In the genomic region with DNA sequence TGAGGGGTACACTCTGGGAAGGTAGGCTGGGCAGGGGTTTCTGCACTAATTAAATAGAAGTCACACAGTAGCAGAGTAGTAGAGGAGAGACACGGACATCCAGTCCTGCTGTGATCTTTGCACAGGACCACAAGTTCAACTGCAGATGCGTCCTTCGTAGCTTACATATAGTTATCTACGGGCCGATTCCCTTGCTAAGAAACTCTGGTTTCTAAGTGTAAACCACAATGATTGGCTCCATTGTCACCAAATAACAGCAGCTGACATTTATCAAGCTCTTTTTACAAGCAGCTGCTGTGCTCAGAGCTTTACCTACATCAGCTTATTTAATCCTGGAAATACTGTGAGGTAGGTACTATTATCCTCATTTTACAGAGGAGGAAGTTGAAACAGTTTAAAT, we compare ENCODE assay signal across 17 cellular contexts. TPM values are rescaled to one million over a fixed set of nuclear protein-coding genes. Genes with fewer than 3 reads are reported as not detected.
DNase-seq lines count a peak whose midpoint lies in the region; ATAC-seq and TF ChIP-seq lines count a peak whose summit lies in the region.
"Had no signal": no experiment of that assay in that cellular context is flagged by ENCODE, and none has a peak within 500 bp of the region (broad histone marks: within the 10 kb centered on the region; RNA-seq: fewer than 3 reads in every experiment).

No MANE protein-coding gene starts in this region.

- in situ Hi-C loops in ACHN (cut with HindIII; ENCODE audit: low pct_ligation_motif_present, low pct_unique_long_range_greater_than_20kb, low sequenced_read_pairs), result no loop called here

- H3K36me3 ChIP-seq in SJCRH30 (no peaks in the 10 kb centered on the region), prostate gland (peaks cover 0 to 6% of the 10 kb centered on the region in 2 donors)
- H3K36me3 ChIP-seq: adrenal gland, left lung had no signal

- DNase-seq in SJCRH30 (peak; percentile 60 to 87), erythroblast (lab: John Stamatoyannopoulos, UW) (peak; percentile 24 to 26), prostate gland (ENCODE audit: low spot score) (no peak), ACHN (no peak), HK-2 (ENCODE audit: unreplicated experiment) (no peak)
- no peak for DNase-seq in activated CD4-positive, alpha-beta T cell treated with anti-CD3 and anti-CD28 coated beads, Interleukin-2, amount 50 U/mL, for 1 hour
- DNase-seq: activated CD8-positive, alpha-beta T cell treated with anti-CD3 and anti-CD28 coated beads, Interleukin-2, amount 10 ng/mL, durations not matched to agents 7 days and 5 days; adrenal gland; central memory CD4-positive, alpha-beta T cell; COR-L47; NCI-H1930; NCI-H69; psoas muscle; stimulated activated naive CD8-positive, alpha-beta T cell treated with anti-CD3 and anti-CD28 coated beads, Interleukin-15, amount 100 ng/mL, for 72 hours had no signal

- no peak overlapping the region for H3K4me3 ChIP-seq in SJCRH30
- H3K4me3 ChIP-seq in prostate gland, result peak overlapping the region; percentile 76 to 84
- H3K4me3 ChIP-seq: adrenal gland, left lung, psoas muscle had no signal

- H3K27ac ChIP-seq in C4-2B (peak overlapping the region; percentile 57), SJCRH30 (peak overlapping the region; percentile 14; the same call in 1 of the 2 replicates), prostate gland (peak overlapping the region; percentile 81 to 89)
- H3K27ac ChIP-seq: left lung, psoas muscle had no signal

- no peak for ATAC-seq in HG03378 (IDR thresholded peaks at IDR 0.05; ENCODE audit: unreplicated experiment)
- ATAC-seq: activated CD8-positive, alpha-beta T cell treated with anti-CD3 and anti-CD28 coated beads, Interleukin-2, amount 10 ng/mL, durations not matched to agents 7 days and 5 days; left lung; stimulated activated naive CD8-positive, alpha-beta T cell treated with anti-CD3 and anti-CD28 coated beads, Interleukin-15, amount 100 ng/mL, for 72 hours had no signal

- no peaks in the 10 kb centered on the region for H3K9me3 ChIP-seq in SJCRH30 (replicated peaks)
- no peaks in the 10 kb centered on the region for H3K9me3 ChIP-seq in prostate gland
- H3K9me3 ChIP-seq: adrenal gland, left lung, psoas muscle had no signal

- H3K4me1 ChIP-seq in SJCRH30 (peaks cover 29% of the 10 kb centered on the region), prostate gland (replicated peaks) (no peaks in the 10 kb centered on the region)

- 55% methylated on average over 5 of the region's 5 CpGs for WGBS in prostate gland

- TF ChIP-seq POLR2A in erythroblast (IDR thresholded peaks at IDR 0.05; ENCODE audit: low read length) (no peak), prostate gland (IDR thresholded peaks at IDR 0.05) (no peak)

- H3K27me3 ChIP-seq in SJCRH30 (peaks cover 3% of the 10 kb centered on the region; the same call in 1 of the 2 replicates), prostate gland (replicated peaks; ENCODE audit: insufficient read depth) (no peaks in the 10 kb centered on the region)
- H3K27me3 ChIP-seq: adrenal gland had no signal

- TF ChIP-seq CTCF in C4-2B (conservative IDR thresholded peaks at IDR 0.05), result no peak
- no peak for TF ChIP-seq CTCF in prostate gland (IDR thresholded peaks at IDR 0.05)

- intact Hi-C loops in prostate gland (cut with DNase I), result no loop called here

RNA-seq across cellular contexts. Expression of a gene that starts 3.2 kb away (rescaled TPM):
- 11.7 and 11.8 TPM in 2 replicates for total RNA-seq in SJCRH30 (2014; rRNA removed; shearing (Covaris generic))
- 1,000 to 10,000 TPM in 1 of 2 donors, 100 to 1,000 TPM in 1; 505 to 1,326 TPM for total RNA-seq in prostate gland

RNA-seq across cellular contexts. Expression of a gene that starts 45.3 kb away (rescaled TPM):
- total RNA-seq in SJCRH30 (2014; rRNA removed; shearing (Covaris generic)), result 26.3 and 32.4 TPM in 2 replicates
- total RNA-seq in prostate gland, result 10 to 100 TPM; 58.8 to 62.7 TPM

Comparison
In these comparisons a context has a peak if more than half of its experiments do, and no peak if none do; other contexts are left out.
1. H3K27ac ChIP-seq: peak in every context shown above with its lines; median percentile 85 in prostate gland; 57 in C4-2B; 14 in SJCRH30.
2. DNase-seq: peak in SJCRH30 (2 of 2) and erythroblast (2 of 2); none in prostate gland (single experiment), ACHN (single experiment), HK-2 (single experiment) and activated CD4-positive, alpha-beta T cell treated with anti-CD3 and anti-CD28 coated beads, Interleukin-2, amount 50 U/mL, for 1 hour (single experiment).
3. RNA of a gene that starts 3.2 kb away (total RNA-seq): 505 to 1,326 TPM in prostate gland; 11.7 to 11.8 TPM in SJCRH30; every median in the first group is over 10 times any median in the second.